In genomic region chr1:234600418-234601216, GRCh38 we compare ENCODE assay signal across 1 cellular context.
TF ChIP-seq lines count a peak whose summit lies in the region.

No MANE protein-coding gene starts in this region.

TF ChIP-seq in HepG2, 621 proteins besides CTCF, POLR2A, EP300 and RAD21 (continued from another document):
- TF ChIP-seq ZNF280D (CRISPR knock-in tag; IDR thresholded peaks at IDR 0.05): 0 out of 2 replicates have a peak, but pooled peaks have one; percentile 6
- TF ChIP-seq JUNB (CRISPR knock-in tag; IDR thresholded peaks at IDR 0.05; ENCODE audit: borderline replicate concordance): no peak
- 0 out of 2 replicates have a peak, but pooled peaks have one; percentile 10 for TF ChIP-seq SNAPC2 (CRISPR knock-in tag; IDR thresholded peaks at IDR 0.05)
- TF ChIP-seq CREM (IDR thresholded peaks at IDR 0.05): peak; percentile 89
- no peak for TF ChIP-seq CREM (CRISPR knock-in tag; IDR thresholded peaks at IDR 0.05)
- peak; percentile 34; the same call in 1 of the 2 replicates for TF ChIP-seq ZNF703 (CRISPR knock-in tag; IDR thresholded peaks at IDR 0.05; ENCODE audit: borderline replicate concordance)
- TF ChIP-seq KAT7 (CRISPR knock-in tag; IDR thresholded peaks at IDR 0.05; ENCODE audit: borderline replicate concordance): no peak
- TF ChIP-seq POLR2G (IDR thresholded peaks at IDR 0.05; ENCODE audit: low read depth, low read length): peak; percentile 77
- 0 out of 2 replicates have a peak, but pooled peaks have one; percentile 0 for TF ChIP-seq ARNTL (CRISPR knock-in tag; IDR thresholded peaks at IDR 0.05)
- TF ChIP-seq GFI1 (CRISPR knock-in tag; IDR thresholded peaks at IDR 0.05; ENCODE audit: borderline replicate concordance): 0 out of 2 replicates have a peak, but pooled peaks have one; percentile 6
- no peak for TF ChIP-seq ZBTB14 (CRISPR knock-in tag; IDR thresholded peaks at IDR 0.05)
- no peak for TF ChIP-seq FOXK1 (CRISPR knock-in tag; IDR thresholded peaks at IDR 0.05; ENCODE audit: borderline replicate concordance, low read depth)
- peak; percentile 80; the same call in 1 of the 2 replicates for TF ChIP-seq FOXJ3 (CRISPR knock-in tag; IDR thresholded peaks at IDR 0.05; ENCODE audit: borderline replicate concordance)
- TF ChIP-seq ZBTB46 (CRISPR knock-in tag; IDR thresholded peaks at IDR 0.05; ENCODE audit: borderline replicate concordance): no peak
- TF ChIP-seq MED8 (CRISPR knock-in tag; IDR thresholded peaks at IDR 0.05; ENCODE audit: insufficient replicate concordance): peak; percentile 44
- no peak; the same call in 1 of the 2 replicates for TF ChIP-seq FOXP1 (IDR thresholded peaks at IDR 0.05)
- TF ChIP-seq FOXP1 (CRISPR knock-in tag; IDR thresholded peaks at IDR 0.05): peak; percentile 79
- TF ChIP-seq MAFK (conservative IDR thresholded peaks at IDR 0.05 in 1 of 2, IDR thresholded peaks at IDR 0.05 in 1 of 2; ENCODE audit: low read length in 2 of 2): peak; percentile 34 to 50; a peak in 2 of 4 replicates
- TF ChIP-seq SSRP1 (CRISPR knock-in tag; IDR thresholded peaks at IDR 0.05): peak; percentile 76; the same call in 1 of the 2 replicates
- no peak for TF ChIP-seq ZNF576 (CRISPR knock-in tag; IDR thresholded peaks at IDR 0.05)
- TF ChIP-seq ZNF790 (CRISPR knock-in tag; IDR thresholded peaks at IDR 0.05; ENCODE audit: borderline replicate concordance): no peak
- TF ChIP-seq SAP130 (CRISPR knock-in tag; IDR thresholded peaks at IDR 0.05; ENCODE audit: low read depth): peak; percentile 75
- peak; percentile 57 for TF ChIP-seq MAFF (IDR thresholded peaks at IDR 0.05; ENCODE audit: low read depth, low read length)
- no peak for TF ChIP-seq ZNF558 (CRISPR knock-in tag; IDR thresholded peaks at IDR 0.05; ENCODE audit: borderline replicate concordance)
- TF ChIP-seq THRA (CRISPR knock-in tag; IDR thresholded peaks at IDR 0.05; ENCODE audit: borderline replicate concordance): 0 out of 2 replicates have a peak, but pooled peaks have one; percentile 43
- TF ChIP-seq ZSCAN5A (CRISPR knock-in tag; IDR thresholded peaks at IDR 0.05; ENCODE audit: borderline replicate concordance): no peak
- TF ChIP-seq ZNF644 (CRISPR knock-in tag; IDR thresholded peaks at IDR 0.05; ENCODE audit: low read depth): no peak
- TF ChIP-seq ZUFSP (CRISPR knock-in tag; IDR thresholded peaks at IDR 0.05; ENCODE audit: borderline replicate concordance): no peak
- peak; percentile 35; the same call in 1 of the 3 replicates for TF ChIP-seq MXI1 (IDR thresholded peaks at IDR 0.05; ENCODE audit: borderline replicate concordance, low read depth, low read length)
- peak; percentile 88 for TF ChIP-seq ASH2L (IDR thresholded peaks at IDR 0.05; ENCODE audit: insufficient read length, low read depth, low read length)
- TF ChIP-seq CBFB (CRISPR knock-in tag; IDR thresholded peaks at IDR 0.05): peak; percentile 47; the same call in 1 of the 2 replicates
- no peak for TF ChIP-seq ZNF24 (IDR thresholded peaks at IDR 0.05)
- no peak for TF ChIP-seq CREB1 (IDR thresholded peaks at IDR 0.05)
- peak; percentile 67; the same call in 1 of the 2 replicates for TF ChIP-seq CREB1 (CRISPR knock-in tag; IDR thresholded peaks at IDR 0.05)
- peak; percentile 55; the same call in 1 of the 2 replicates for TF ChIP-seq FOSL2 (CRISPR knock-in tag; IDR thresholded peaks at IDR 0.05)
- peak; percentile 75 for TF ChIP-seq PPARG (CRISPR knock-in tag; conservative IDR thresholded peaks at IDR 0.05)
- TF ChIP-seq PTBP1 (IDR thresholded peaks at IDR 0.05; ENCODE audit: low read depth, low read length, poor library complexity, severe bottlenecking): no peak
- peak; percentile 56 for TF ChIP-seq NR2F2 (IDR thresholded peaks at IDR 0.05; ENCODE audit: borderline replicate concordance, low read depth)
- TF ChIP-seq NCOR1 (IDR thresholded peaks at IDR 0.05; ENCODE audit: borderline replicate concordance, low read length): peak; percentile 97
- 0 out of 2 replicates have a peak, but pooled peaks have one; percentile 4 for TF ChIP-seq ZMYM4 (CRISPR knock-in tag; IDR thresholded peaks at IDR 0.05)
- peak; percentile 73; the same call in 1 of the 2 replicates for TF ChIP-seq CHD4 (IDR thresholded peaks at IDR 0.05; ENCODE audit: borderline replicate concordance, low read length)
- no peak; the same call in 1 of the 2 replicates for TF ChIP-seq ZNF646 (CRISPR knock-in tag; IDR thresholded peaks at IDR 0.05)
- TF ChIP-seq HNF4A (CRISPR knock-in tag; IDR thresholded peaks at IDR 0.05): peak; percentile 98
- no peak for TF ChIP-seq EZH2 (conservative IDR thresholded peaks at IDR 0.05; ENCODE audit: low read depth, low read length)
